Comparison of ENCODE assay signal across 14 cellular contexts in the genomic region with DNA sequence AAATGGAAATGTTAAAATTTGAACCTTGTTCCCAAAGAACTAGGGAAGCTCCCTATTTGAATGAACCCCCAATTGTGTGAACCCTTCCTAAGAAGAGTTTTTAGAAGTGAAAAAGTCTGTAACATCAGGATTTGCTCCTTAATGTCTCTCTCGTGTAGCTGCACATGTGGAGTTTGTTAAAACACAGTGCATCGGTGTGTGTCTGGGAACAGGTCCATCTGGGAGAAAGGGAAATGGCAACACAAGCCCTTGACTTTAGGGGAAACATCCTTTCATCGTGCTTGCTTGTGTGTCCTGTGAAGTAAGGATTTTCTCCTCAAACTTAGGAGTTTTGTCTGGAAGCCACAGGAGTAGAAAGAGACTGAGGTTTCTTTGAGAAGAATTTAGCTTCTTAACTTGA.
"Had no signal": no experiment of that assay in that cellular context is flagged by ENCODE, and none has a peak within 500 bp of the region (broad histone marks: within the 10 kb centered on the region; RNA-seq: fewer than 3 reads in every experiment).

No MANE protein-coding gene starts in this region.

- H3K27me3 Mint-ChIP-seq: activated naive CD8-positive, alpha-beta T cell; naive thymus-derived CD4-positive, alpha-beta T cell had no signal

- H3K36me3 ChIP-seq: lower lobe of right lung had no signal

- H3K4me3 ChIP-seq: dorsolateral prefrontal cortex, lower lobe of right lung, smooth muscle cell had no signal

- H3K27ac ChIP-seq: dorsolateral prefrontal cortex, lower lobe of right lung had no signal

- H3K27me3 ChIP-seq: dorsolateral prefrontal cortex had no signal

- H3K4me3 Mint-ChIP-seq: activated naive CD8-positive, alpha-beta T cell; naive thymus-derived CD4-positive, alpha-beta T cell had no signal

- ATAC-seq: activated CD4-positive, CD25-positive, alpha-beta regulatory T cell treated with anti-CD3 and anti-CD28 coated beads, Interleukin-2, amount 50 U/mL, for 24 hours; esophagus mucosa; lower lobe of right lung; naive thymus-derived CD4-positive, alpha-beta T cell; right cardiac atrium had no signal

- H3K27ac Mint-ChIP-seq: activated naive CD8-positive, alpha-beta T cell had no signal

- DNase-seq: activated CD4-positive, alpha-beta T cell treated with anti-CD3 and anti-CD28 coated beads, Interleukin-2, amount 50 U/mL, for 4 hours; activated effector memory CD4-positive, alpha-beta T cell treated with anti-CD3 and anti-CD28 coated beads, Interleukin-2, amount 50 U/mL, for 16 hours; activated T-cell treated with anti-CD3 and anti-CD28 coated beads, Interleukin-2, amount 50 U/mL, for 1 hour; cerebellar nuclear complex; dorsolateral prefrontal cortex; hypothalamus; lower lobe of right lung; naive thymus-derived CD4-positive, alpha-beta T cell; nucleus accumbens; right cardiac atrium had no signal

- H3K9me3 ChIP-seq: lower lobe of right lung had no signal

- H3K4me2 ChIP-seq: smooth muscle cell had no signal
